ENCODE assay signal across 8 cellular contexts in genomic region chr19:1252221-1252817, GRCh38. TPM values are rescaled to one million over a fixed set of nuclear protein-coding genes. Genes with fewer than 3 reads are reported as not detected.
DNase-seq lines count a peak whose midpoint lies in the region; ATAC-seq and TF ChIP-seq lines count a peak whose summit lies in the region.

No MANE protein-coding gene starts in this region.

- H4K20me1 ChIP-seq in SU-DHL-6 (ENCODE audit: low read depth, low read length): no peaks in the 10 kb centered on the region

- CTCF ChIA-PET in activated CD4-positive, alpha-beta T cell treated with anti-CD3 and anti-CD28 coated beads for 36 hours (lab: Charles Lee): interaction anchor here (1.2 to 1.6 kb wide), 2 partner anchors 9 to 17 kb away, joined by 5 to 8 read pairs; partner anchors contain the start of gene CIRBP
- CTCF ChIA-PET in MCF 10A (lab: Yijun Ruan, JAX): interaction anchor here (0.7 to 1.9 kb wide), 4 partner anchors 8 to 14 kb away, joined by 3 to 19 read pairs (median 12); no protein-coding TSS in a partner anchor

- H3K9me3 ChIP-seq in SU-DHL-6 (ENCODE audit: insufficient read depth, low read length): no peaks in the 10 kb centered on the region
- H3K9me3 ChIP-seq in iPS-18c (ENCODE audit: control insufficient read depth, insufficient read depth, low read length): peaks cover 3% of the 10 kb centered on the region
- no peaks in the 10 kb centered on the region for H3K9me3 ChIP-seq in gastrocnemius medialis

- no peaks in the 10 kb centered on the region for H3K9me3 Mint-ChIP-seq in activated CD4-positive, alpha-beta T cell treated with anti-CD3 and anti-CD28 coated beads for 36 hours (ENCODE audit: low read depth)
- H3K9me3 Mint-ChIP-seq in MCF 10A (ENCODE audit: unreplicated experiment): no peaks in the 10 kb centered on the region

- peaks cover 21% of the 10 kb centered on the region for H3F3A ChIP-seq in SU-DHL-6 (ENCODE audit: insufficient read depth)

- H3K27ac Mint-ChIP-seq in activated CD4-positive, alpha-beta T cell treated with anti-CD3 and anti-CD28 coated beads for 36 hours: peak overlapping the region; percentile 71
- H3K27ac Mint-ChIP-seq in MCF 10A (ENCODE audit: low read depth, unreplicated experiment): peak overlapping the region; percentile 86

- peak in 1 of 2 donors; percentile 5 for TF ChIP-seq POLR2A in gastrocnemius medialis (IDR thresholded peaks at IDR 0.05)

- H3K4me2 ChIP-seq in SU-DHL-6 (ENCODE audit: low read depth, low read length, poor library complexity, severe bottlenecking): peak overlapping the region; percentile 85

- H3K36me3 Mint-ChIP-seq in activated CD4-positive, alpha-beta T cell treated with anti-CD3 and anti-CD28 coated beads for 36 hours (ENCODE audit: low read depth): peaks cover 43% of the 10 kb centered on the region
- peaks cover 69% of the 10 kb centered on the region for H3K36me3 Mint-ChIP-seq in MCF 10A (ENCODE audit: insufficient read depth, unreplicated experiment)

- no TSS peak for BruUV-seq in MCF 10A (replicated peaks; lab: Mats Ljungman, UMichigan)

- no peaks in the 10 kb centered on the region for H3K27me3 ChIP-seq in SU-DHL-6 (ENCODE audit: low read length)
- H3K27me3 ChIP-seq in gastrocnemius medialis: no peaks in the 10 kb centered on the region

- H3K4me3 Mint-ChIP-seq in activated CD4-positive, alpha-beta T cell treated with anti-CD3 and anti-CD28 coated beads for 36 hours: peak overlapping the region; percentile 96
- peak overlapping the region; percentile 86 for H3K4me3 Mint-ChIP-seq in MCF 10A (ENCODE audit: unreplicated experiment)

- peaks cover 40 to 58% of the 10 kb centered on the region in 2 donors for H3K4me1 ChIP-seq in gastrocnemius medialis

- H3K9ac ChIP-seq in SU-DHL-6 (ENCODE audit: low read length): peak overlapping the region; percentile 98

- DNase-seq in activated CD4-positive, alpha-beta T cell treated with anti-CD3 and anti-CD28 coated beads for 36 hours: peak; percentile 82
- DNase-seq in activated CD4-positive, alpha-beta T cell treated with anti-CD3 and anti-CD28 coated beads, Interleukin-2, amount 50 U/mL, for 4 hours: no peak
- DNase-seq in MCF 10A (ENCODE audit: unreplicated experiment) (peak; percentile 99), gastrocnemius medialis (peak; percentile 80 to 93), DMS153 (lab: John Stamatoyannopoulos, UW) (no peak)

- H3K27ac ChIP-seq in SU-DHL-6 (ENCODE audit: low read depth, low read length) (peak overlapping the region; percentile 92), gastrocnemius medialis (peak overlapping the region; percentile 94 to 99 (median 96))

- H3K9me2 ChIP-seq in SU-DHL-6 (replicated peaks; ENCODE audit: insufficient read depth, low read length): no peaks in the 10 kb centered on the region

- peak overlapping the region; percentile 99 for H3K4me3 ChIP-seq in SU-DHL-6 (ENCODE audit: insufficient read depth, low read length, poor library complexity, severe bottlenecking)
- peak overlapping the region; percentile 84 for H3K4me3 ChIP-seq in iPS-18c (ENCODE audit: insufficient read depth, low read depth, low read length)
- H3K4me3 ChIP-seq in gastrocnemius medialis: peak overlapping the region; percentile 69 to 85 (median 84)

- in situ Hi-C loops in gastrocnemius medialis (cut with MboI; ENCODE audit: low sequenced_read_pairs in 4 of 4): no loop called here

- H3K4me1 Mint-ChIP-seq in activated CD4-positive, alpha-beta T cell treated with anti-CD3 and anti-CD28 coated beads for 36 hours: peaks cover 15% of the 10 kb centered on the region
- H3K4me1 Mint-ChIP-seq in MCF 10A (ENCODE audit: insufficient read depth, unreplicated experiment): peaks cover 7% of the 10 kb centered on the region

- intact Hi-C loops in activated CD4-positive, alpha-beta T cell treated with anti-CD3 and anti-CD28 coated beads for 36 hours (cut with DNase I, micrococcal nuclease): no loop called here
- intact Hi-C loops in MCF 10A (cut with micrococcal nuclease): no loop called here
- intact Hi-C loops in gastrocnemius medialis (cut with DNase I; ENCODE audit: low total_unique reads): no loop called here

- TF ChIP-seq CTCF in SU-DHL-6 (IDR thresholded peaks at IDR 0.05; ENCODE audit: insufficient read depth, low read length, poor library complexity, severe bottlenecking) (no peak), MCF 10A (IDR thresholded peaks at IDR 0.05; ENCODE audit: unreplicated experiment) (no peak), gastrocnemius medialis (IDR thresholded peaks at IDR 0.05 in 4 of 5, conservative IDR thresholded peaks at IDR 0.05 in 1 of 5) (no peak)

- peak; percentile 8 for ATAC-seq in activated CD4-positive, alpha-beta T cell treated with anti-CD3 and anti-CD28 coated beads for 36 hours
- ATAC-seq in gastrocnemius medialis: peak; percentile 1 to 11
- no peak for ATAC-seq in GM21786 (IDR thresholded peaks at IDR 0.05; ENCODE audit: unreplicated experiment)

- H3K36me3 ChIP-seq in SU-DHL-6 (ENCODE audit: low read length) (no peaks in the 10 kb centered on the region), gastrocnemius medialis (peaks cover 0 to 46% of the 10 kb centered on the region in 2 donors)

- no peak overlapping the region for H2AFZ ChIP-seq in SU-DHL-6 (ENCODE audit: low read depth, low read length, severe bottlenecking)

- POLR2A ChIA-PET in activated CD4-positive, alpha-beta T cell treated with anti-CD3 and anti-CD28 coated beads for 36 hours (lab: Charles Lee): interaction anchor here (1.2 to 1.8 kb wide), 3 partner anchors 14 to 23 kb away, joined by 4 to 39 read pairs (median 5); partner anchors contain the start of genes CIRBP and FAM174C
- POLR2A ChIA-PET in MCF 10A (lab: Yijun Ruan, JAX): interaction anchor here (0.6 to 2.9 kb wide), 27 partner anchors 7 to 589 kb away, joined by 3 to 89 read pairs (median 4); partner anchors contain the start of genes ATP5F1D, CIRBP, CNN2 and FAM174C

- H3K79me2 ChIP-seq in SU-DHL-6 (ENCODE audit: insufficient read depth, low read length): peaks cover 27% of the 10 kb centered on the region

- no peaks in the 10 kb centered on the region for H3K27me3 Mint-ChIP-seq in activated CD4-positive, alpha-beta T cell treated with anti-CD3 and anti-CD28 coated beads for 36 hours
- no peaks in the 10 kb centered on the region for H3K27me3 Mint-ChIP-seq in MCF 10A (ENCODE audit: insufficient read depth, unreplicated experiment)

RNA-seq across cellular contexts. Expression of gene MIDN, which starts 3.9 kb away (rescaled TPM):
- 10 to 100 TPM; 46.5 to 47.9 TPM for total RNA-seq in activated CD4-positive, alpha-beta T cell treated with anti-CD3 and anti-CD28 coated beads for 36 hours
- total RNA-seq in MCF 10A (2022) (73.6 and 96.9 TPM in 2 replicates), gastrocnemius medialis (100 to 1,000 TPM in 2 of 4 donors, 10 to 100 TPM in 2; 34.9 to 117 (median 86.3) TPM)

RNA-seq across cellular contexts. Expression of gene ATP5F1D, which starts 10.8 kb away (rescaled TPM):
- total RNA-seq in activated CD4-positive, alpha-beta T cell treated with anti-CD3 and anti-CD28 coated beads for 36 hours: 100 to 1,000 TPM; 161 to 180 TPM
- total RNA-seq in MCF 10A (2022) (256 and 258 TPM in 2 replicates), gastrocnemius medialis (100 to 1,000 TPM; 189 to 442 (median 273) TPM)

RNA-seq across cellular contexts. Expression of gene CBARP, which starts 14.5 kb away (rescaled TPM):
- 1 to 10 TPM in 1 of 2 experiments, under 1 TPM in 1; 0.82 to 1.1 TPM for total RNA-seq in activated CD4-positive, alpha-beta T cell treated with anti-CD3 and anti-CD28 coated beads for 36 hours
- 7.0 and 8.2 TPM in 2 replicates for total RNA-seq in MCF 10A (2022)
- total RNA-seq in gastrocnemius medialis: 1 to 10 TPM in 1 of 4 donors, under 1 TPM in 3; 0.10 to 1.3 (median 0.53) TPM

RNA-seq across cellular contexts. Expression of gene CIRBP, which starts 16.8 kb away (rescaled TPM):
- total RNA-seq in activated CD4-positive, alpha-beta T cell treated with anti-CD3 and anti-CD28 coated beads for 36 hours: 100 to 1,000 TPM; 123 to 188 TPM
- 316 and 362 TPM in 2 replicates for total RNA-seq in MCF 10A (2022)
- total RNA-seq in gastrocnemius medialis: 100 to 1,000 TPM; 274 to 578 (median 418) TPM

RNA-seq across cellular contexts. Expression of gene FAM174C, which starts 23.0 kb away (rescaled TPM):
- 10 to 100 TPM; 75.3 to 88.3 TPM for total RNA-seq in activated CD4-positive, alpha-beta T cell treated with anti-CD3 and anti-CD28 coated beads for 36 hours
- 71.0 and 85.2 TPM in 2 replicates for total RNA-seq in MCF 10A (2022)
- 10 to 100 TPM; 18.7 to 36.7 (median 28.7) TPM for total RNA-seq in gastrocnemius medialis

Comparison
In these comparisons a context has a peak if more than half of its experiments do, and no peak if none do; other contexts are left out.
1. DNase-seq: peak in activated CD4-positive, alpha-beta T cell treated with anti-CD3 and anti-CD28 coated beads for 36 hours (single experiment), MCF 10A (single experiment) and gastrocnemius medialis (2 of 2); none in activated CD4-positive, alpha-beta T cell treated with anti-CD3 and anti-CD28 coated beads, Interleukin-2, amount 50 U/mL, for 4 hours (0 of 2) and DMS153 (single experiment).
2. Peak in every context shown above with its lines, with median percentiles within 50 percentile points of each other: H3K4me3 ChIP-seq.